Comparison of ENCODE assay signal across 1 cellular context in genomic region chr3:185992801-185993467, GRCh38.
TF ChIP-seq lines count a peak whose summit lies in the region.

No MANE protein-coding gene starts in this region.

TF ChIP-seq in HepG2, 621 proteins besides CTCF, POLR2A, EP300 and RAD21:
- TF ChIP-seq GLMP (CRISPR knock-in tag; IDR thresholded peaks at IDR 0.05; ENCODE audit: borderline replicate concordance) = no peak
